ENCODE assay signal across 21 cellular contexts in the genomic region with DNA sequence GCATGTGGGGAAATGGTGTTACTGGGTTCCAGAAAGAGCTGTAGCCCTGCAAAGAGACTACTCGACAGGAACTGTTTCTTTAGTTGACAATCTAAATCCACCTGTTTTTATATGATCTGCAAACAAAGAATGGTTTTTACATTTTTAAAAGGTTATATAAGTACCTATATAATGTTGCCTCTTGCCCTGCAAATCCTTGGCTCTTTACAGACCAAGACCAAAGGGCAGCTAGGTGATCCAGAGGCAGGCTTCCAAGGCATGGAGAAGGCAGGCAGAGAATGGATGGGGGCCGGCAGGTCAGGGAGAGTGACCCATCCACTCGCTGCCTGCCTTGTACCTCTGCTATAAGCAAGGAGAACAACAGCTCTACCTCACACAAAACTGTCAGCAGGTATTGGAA.
"Had no signal": no experiment of that assay in that cellular context is flagged by ENCODE, and none has a peak within 500 bp of the region (broad histone marks: within the 10 kb centered on the region; RNA-seq: fewer than 3 reads in every experiment).

No MANE protein-coding gene starts in this region.

- H3K4me3 Mint-ChIP-seq: activated CD4-positive, alpha-beta T cell treated with anti-CD3 and anti-CD28 coated beads, Interleukin-2, amount 10 ng/mL, durations not matched to agents 24 days and 14 days; activated CD8-positive, alpha-beta memory T cell treated with anti-CD3 and anti-CD28 coated beads, Interleukin-2, amount 10 ng/mL, durations not matched to agents 7 days and 5 days; activated naive CD4-positive, alpha-beta T cell treated with anti-CD3 and anti-CD28 coated beads, Interleukin-2, amount 50 U/mL, for 24 hours; activated T-cell treated with anti-CD3 and anti-CD28 coated beads, Interleukin-2, amount 50 U/mL, for 24 hours; activated T-helper 1 cell treated with anti-CD3 and anti-CD28 coated beads, Interleukin-12 subunit alpha, Interleukin-12 subunit beta, Interleukin-2, Interleukin-4 antibody, amounts not matched to agents 30 ng/mL and 10 ng/mL and 1 ng/mL, durations not matched to agents 14 hours and 24 hours and 36 hours; T-helper 17 cell; WTC11 had no signal

- H3K4me1 Mint-ChIP-seq: activated CD4-positive, alpha-beta T cell treated with anti-CD3 and anti-CD28 coated beads, Interleukin-2, amount 10 ng/mL, durations not matched to agents 24 days and 14 days; activated CD8-positive, alpha-beta memory T cell treated with anti-CD3 and anti-CD28 coated beads, Interleukin-2, amount 10 ng/mL, durations not matched to agents 7 days and 5 days; activated naive CD4-positive, alpha-beta T cell treated with anti-CD3 and anti-CD28 coated beads, Interleukin-2, amount 50 U/mL, for 24 hours had no signal

- H3K27me3 ChIP-seq: ascending aorta, body of pancreas had no signal

- H3K4me1 ChIP-seq: body of pancreas had no signal

- H3K9me3 ChIP-seq: ascending aorta, body of pancreas had no signal

- H3K27ac Mint-ChIP-seq: activated CD4-positive, alpha-beta T cell treated with anti-CD3 and anti-CD28 coated beads, Interleukin-2, amount 10 ng/mL, durations not matched to agents 24 days and 14 days; activated CD8-positive, alpha-beta memory T cell treated with anti-CD3 and anti-CD28 coated beads, Interleukin-2, amount 10 ng/mL, durations not matched to agents 7 days and 5 days; activated naive CD4-positive, alpha-beta T cell treated with anti-CD3 and anti-CD28 coated beads, Interleukin-2, amount 50 U/mL, for 24 hours; activated T-cell treated with anti-CD3 and anti-CD28 coated beads, Interleukin-2, amount 50 U/mL, for 24 hours; activated T-helper 1 cell treated with anti-CD3 and anti-CD28 coated beads, Interleukin-12 subunit alpha, Interleukin-12 subunit beta, Interleukin-2, Interleukin-4 antibody, amounts not matched to agents 30 ng/mL and 10 ng/mL and 1 ng/mL, durations not matched to agents 14 hours and 24 hours and 36 hours; T-helper 17 cell had no signal

- H3K36me3 Mint-ChIP-seq: activated CD8-positive, alpha-beta memory T cell treated with anti-CD3 and anti-CD28 coated beads, Interleukin-2, amount 10 ng/mL, durations not matched to agents 7 days and 5 days; activated naive CD4-positive, alpha-beta T cell treated with anti-CD3 and anti-CD28 coated beads, Interleukin-2, amount 50 U/mL, for 24 hours had no signal

- H3K9me3 Mint-ChIP-seq: activated CD4-positive, alpha-beta T cell treated with anti-CD3 and anti-CD28 coated beads, Interleukin-2, amount 10 ng/mL, durations not matched to agents 24 days and 14 days; activated naive CD4-positive, alpha-beta T cell treated with anti-CD3 and anti-CD28 coated beads, Interleukin-2, amount 50 U/mL, for 24 hours; activated T-cell treated with anti-CD3 and anti-CD28 coated beads, Interleukin-2, amount 50 U/mL, for 24 hours; activated T-helper 1 cell treated with anti-CD3 and anti-CD28 coated beads, Interleukin-12 subunit alpha, Interleukin-12 subunit beta, Interleukin-2, Interleukin-4 antibody, amounts not matched to agents 30 ng/mL and 10 ng/mL and 1 ng/mL, durations not matched to agents 14 hours and 24 hours and 36 hours; WTC11 had no signal

- H3K4me3 ChIP-seq: ascending aorta, body of pancreas, K562 had no signal

- DNase-seq: activated CD4-positive, alpha-beta T cell treated with anti-CD3 and anti-CD28 coated beads for 1 hour; activated CD4-positive, alpha-beta T cell treated with anti-CD3 and anti-CD28 coated beads, Interleukin-2, amount 10 ng/mL, durations not matched to agents 24 days and 14 days; activated CD4-positive, alpha-beta T cell treated with anti-CD3 and anti-CD28 coated beads, Interleukin-2, amount 50 U/mL, for 48 hours; activated CD8-positive, alpha-beta memory T cell treated with anti-CD3 and anti-CD28 coated beads, Interleukin-2, amount 10 ng/mL, durations not matched to agents 7 days and 5 days; activated effector memory CD4-positive, alpha-beta T cell treated with Interleukin-2 at 50 U/mL for 16 hours; activated naive CD4-positive, alpha-beta T cell; activated T-cell treated with anti-CD3 and anti-CD28 coated beads, Interleukin-2, amount 50 U/mL, for 24 hours; body of pancreas; Kasumi-1; NCI-H187 treated with DMSO at 0.1 percent for 48 hours; NCI-H2081 treated with DMSO at 0.1 percent for 48 hours; NCI-H446; NCI-H524; SIG-M5; T-helper 17 cell; T-helper 9 cell had no signal

- H3K27ac ChIP-seq: body of pancreas had no signal
